Comparison of ENCODE assay signal across 15 cellular contexts in genomic region chr5:135490245-135491037, GRCh38. TPM values are rescaled to one million over a fixed set of nuclear protein-coding genes. Genes with fewer than 3 reads are reported as not detected.
A peak's percentile ranks its signal among the peaks of the same experiment; 100 is the strongest.
DNase-seq lines count a peak whose midpoint lies in the region; ATAC-seq and TF ChIP-seq lines count a peak whose summit lies in the region.
"Had no signal": no experiment of that assay in that cellular context is flagged by ENCODE, and none has a peak within 500 bp of the region (broad histone marks: within the 10 kb centered on the region; RNA-seq: fewer than 3 reads in every experiment).

No MANE protein-coding gene starts in this region.

- POLR2A ChIA-PET in activated CD4-positive, alpha-beta T cell treated with anti-CD3 and anti-CD28 coated beads for 36 hours (lab: Charles Lee), result no interaction called here

- no peak for TF ChIP-seq CTCF in mesothelial cell of epicardium (IDR thresholded peaks at IDR 0.05; ENCODE audit: unreplicated experiment)

- no peak overlapping the region for H3K4me3 Mint-ChIP-seq in activated CD4-positive, alpha-beta T cell treated with anti-CD3 and anti-CD28 coated beads for 36 hours
- peak overlapping the region; percentile 74 for H3K4me3 Mint-ChIP-seq in mesothelial cell of epicardium
- H3K4me3 Mint-ChIP-seq in stimulated activated naive B cell treated with anti-CD40 and anti-IgM and Interleukin-4, amounts not matched to agents 10 μg/mL and 1 μg/mL and 100 μg/mL, for 72 hours, result peak overlapping the region; percentile 21 to 35

- intact Hi-C loops in activated CD4-positive, alpha-beta T cell treated with anti-CD3 and anti-CD28 coated beads for 36 hours (cut with DNase I, micrococcal nuclease), result loop anchor here (2.0 to 5.0 kb wide), 2 partner anchors 44 to 52 kb away; partner anchors contain the start of gene NEUROG1 (in 1 of the 2)

- no peak for ATAC-seq in activated CD4-positive, alpha-beta T cell treated with anti-CD3 and anti-CD28 coated beads for 36 hours
- ATAC-seq in stimulated activated naive B cell treated with anti-CD40 and anti-IgM and Interleukin-4, amounts not matched to agents 10 μg/mL and 1 μg/mL and 100 μg/mL, for 72 hours (replicated peaks), result no peak

- no peak overlapping the region for H3K27ac Mint-ChIP-seq in activated CD4-positive, alpha-beta T cell treated with anti-CD3 and anti-CD28 coated beads for 36 hours
- H3K27ac Mint-ChIP-seq in mesothelial cell of epicardium, result no peak overlapping the region
- peak overlapping the region; percentile 25 for H3K27ac Mint-ChIP-seq in stimulated activated naive B cell treated with anti-CD40 and anti-IgM and Interleukin-4, amounts not matched to agents 10 μg/mL and 1 μg/mL and 100 μg/mL, for 72 hours

- H3K27me3 Mint-ChIP-seq in activated CD4-positive, alpha-beta T cell treated with anti-CD3 and anti-CD28 coated beads for 36 hours, result peaks cover 78% of the 10 kb centered on the region
- H3K27me3 Mint-ChIP-seq in mesothelial cell of epicardium (ENCODE audit: low read depth), result peaks cover 100% of the 10 kb centered on the region
- peaks cover 75 to 97% of the 10 kb centered on the region in 2 donors for H3K27me3 Mint-ChIP-seq in stimulated activated naive B cell treated with anti-CD40 and anti-IgM and Interleukin-4, amounts not matched to agents 10 μg/mL and 1 μg/mL and 100 μg/mL, for 72 hours

- H3K36me3 Mint-ChIP-seq in activated CD4-positive, alpha-beta T cell treated with anti-CD3 and anti-CD28 coated beads for 36 hours (ENCODE audit: low read depth), result no peaks in the 10 kb centered on the region
- no peaks in the 10 kb centered on the region for H3K36me3 Mint-ChIP-seq in mesothelial cell of epicardium
- no peaks in the 10 kb centered on the region for H3K36me3 Mint-ChIP-seq in stimulated activated naive B cell treated with anti-CD40 and anti-IgM and Interleukin-4, amounts not matched to agents 10 μg/mL and 1 μg/mL and 100 μg/mL, for 72 hours

- peaks cover 8% of the 10 kb centered on the region for H3K4me1 Mint-ChIP-seq in activated CD4-positive, alpha-beta T cell treated with anti-CD3 and anti-CD28 coated beads for 36 hours
- H3K4me1 Mint-ChIP-seq in mesothelial cell of epicardium, result peaks cover 33% of the 10 kb centered on the region
- H3K4me1 Mint-ChIP-seq in stimulated activated naive B cell treated with anti-CD40 and anti-IgM and Interleukin-4, amounts not matched to agents 10 μg/mL and 1 μg/mL and 100 μg/mL, for 72 hours, result peaks cover 10 to 39% of the 10 kb centered on the region in 2 donors

- CTCF ChIA-PET in activated CD4-positive, alpha-beta T cell treated with anti-CD3 and anti-CD28 coated beads for 36 hours (lab: Charles Lee), result interaction anchor here (0.6 to 1.8 kb wide), 7 partner anchors 19 to 61 kb away, joined by 3 to 5 read pairs (median 3); no protein-coding TSS in a partner anchor

- H3K9me3 Mint-ChIP-seq in activated CD4-positive, alpha-beta T cell treated with anti-CD3 and anti-CD28 coated beads for 36 hours (ENCODE audit: low read depth), result no peaks in the 10 kb centered on the region
- H3K9me3 Mint-ChIP-seq in mesothelial cell of epicardium, result no peaks in the 10 kb centered on the region
- peaks cover 0 to 1% of the 10 kb centered on the region in 2 donors for H3K9me3 Mint-ChIP-seq in stimulated activated naive B cell treated with anti-CD40 and anti-IgM and Interleukin-4, amounts not matched to agents 10 μg/mL and 1 μg/mL and 100 μg/mL, for 72 hours

- DNase-seq in activated CD4-positive, alpha-beta T cell treated with anti-CD3 and anti-CD28 coated beads for 36 hours, result peak; percentile 23
- DNase-seq in activated CD4-positive, alpha-beta T cell treated with anti-CD3 and anti-CD28 coated beads for 1 hour, result no peak
- DNase-seq in ecto neural progenitor cell (ENCODE audit: low spot score) (peak; percentile 70), mesothelial cell of epicardium (ENCODE audit: low spot score in 2 of 2, unreplicated experiment in 2 of 2) (no peak), HuH-7.5 (ENCODE audit: low spot score) (no peak), cortex of kidney (lab: John Stamatoyannopoulos, UW) (no peak)
- DNase-seq in stimulated activated naive B cell treated with anti-CD40 and anti-IgM and Interleukin-4, amounts not matched to agents 10 μg/mL and 1 μg/mL and 100 μg/mL, for 72 hours, result no peak
- no peak for DNase-seq in stimulated activated naive CD4-positive, alpha-beta T cell (lab: John Stamatoyannopoulos, UW)
- DNase-seq: 8988T, activated T-cell treated with anti-CD3 and anti-CD28 coated beads for 4 hours, adrenal gland, Karpas-422, NCI-H1694 treated with DMSO at 0.1 percent for 48 hours had no signal

RNA-seq across cellular contexts. Expression of gene TIFAB, which starts 38.3 kb away (rescaled TPM):
- total RNA-seq in activated CD4-positive, alpha-beta T cell treated with anti-CD3 and anti-CD28 coated beads for 36 hours, result not detected
- not detected in 3 replicates for total RNA-seq in mesothelial cell of epicardium
- total RNA-seq: adrenal gland, tibial nerve had no signal

RNA-seq across cellular contexts. Expression of gene DCANP1, which starts 43.3 kb away (rescaled TPM):
- total RNA-seq in activated CD4-positive, alpha-beta T cell treated with anti-CD3 and anti-CD28 coated beads for 36 hours, result not detected
- total RNA-seq in mesothelial cell of epicardium, result not detected in 3 replicates
- total RNA-seq: adrenal gland, tibial nerve had no signal

RNA-seq across cellular contexts. Expression of gene NEUROG1, which starts 45.3 kb away (rescaled TPM):
- not detected for total RNA-seq in activated CD4-positive, alpha-beta T cell treated with anti-CD3 and anti-CD28 coated beads for 36 hours
- not detected in 3 replicates for total RNA-seq in mesothelial cell of epicardium
- total RNA-seq: adrenal gland, mononuclear cell, tibial nerve had no signal

Comparison
In these comparisons a context has a peak if more than half of its experiments do, and no peak if none do; other contexts are left out.
1. DNase-seq: peak in activated CD4-positive, alpha-beta T cell treated with anti-CD3 and anti-CD28 coated beads for 36 hours (single experiment) and ecto neural progenitor cell (single experiment); none in activated CD4-positive, alpha-beta T cell treated with anti-CD3 and anti-CD28 coated beads for 1 hour (single experiment), mesothelial cell of epicardium (0 of 2), stimulated activated naive B cell treated with anti-CD40 and anti-IgM and Interleukin-4, amounts not matched to agents 10 μg/mL and 1 μg/mL and 100 μg/mL, for 72 hours (single experiment), HuH-7.5 (single experiment), stimulated activated naive CD4-positive, alpha-beta T cell (0 of 6) and cortex of kidney (single experiment).